ENCODE assay signal across 1 cellular context in genomic region chr9:94867281-94867841, GRCh38.
A peak's percentile ranks its signal among the peaks of the same experiment; 100 is the strongest.
TF ChIP-seq lines count a peak whose summit lies in the region.

No MANE protein-coding gene starts in this region.

TF ChIP-seq in HepG2, 621 proteins besides CTCF, POLR2A, EP300 and RAD21 (continued from another document and continues in another):
- TF ChIP-seq ZBTB44 (CRISPR knock-in tag; IDR thresholded peaks at IDR 0.05): no peak
- TF ChIP-seq ZBTB25 (CRISPR knock-in tag; IDR thresholded peaks at IDR 0.05): no peak
- no peak for TF ChIP-seq ZHX2 (IDR thresholded peaks at IDR 0.05; ENCODE audit: low read depth)
- no peak; the same call in 1 of the 2 replicates for TF ChIP-seq ZHX2 (CRISPR knock-in tag; IDR thresholded peaks at IDR 0.05; ENCODE audit: borderline replicate concordance)
- no peak for TF ChIP-seq ZC3H4 (CRISPR knock-in tag; IDR thresholded peaks at IDR 0.05; ENCODE audit: borderline replicate concordance)
- TF ChIP-seq SCMH1 (CRISPR knock-in tag; IDR thresholded peaks at IDR 0.05; ENCODE audit: borderline replicate concordance): no peak
- TF ChIP-seq ZSCAN20 (CRISPR knock-in tag; IDR thresholded peaks at IDR 0.05; ENCODE audit: borderline replicate concordance): no peak
- TF ChIP-seq PCBP2 (optimal IDR thresholded peaks at IDR 0.05; ENCODE audit: low read depth, low read length, poor library complexity, severe bottlenecking): no peak
- TF ChIP-seq ZNF569 (CRISPR knock-in tag; IDR thresholded peaks at IDR 0.05; ENCODE audit: borderline replicate concordance): no peak
- TF ChIP-seq TCF7 (IDR thresholded peaks at IDR 0.05; ENCODE audit: low read depth): no peak; the same call in 1 of the 2 replicates
- TF ChIP-seq THAP11 (CRISPR knock-in tag; IDR thresholded peaks at IDR 0.05): 0 out of 2 replicates have a peak, but pooled peaks have one; percentile 48
- TF ChIP-seq ZNF614 (CRISPR knock-in tag; IDR thresholded peaks at IDR 0.05; ENCODE audit: borderline replicate concordance): 0 out of 2 replicates have a peak, but pooled peaks have one; percentile 33
- TF ChIP-seq ASH2L (IDR thresholded peaks at IDR 0.05; ENCODE audit: insufficient read length, low read depth, low read length): peak; percentile 64
- peak; percentile 42; the same call in 1 of the 2 replicates for TF ChIP-seq ZNF710 (CRISPR knock-in tag; IDR thresholded peaks at IDR 0.05; ENCODE audit: borderline replicate concordance)
- peak; percentile 61; the same call in 1 of the 2 replicates for TF ChIP-seq DMAP1 (CRISPR knock-in tag; IDR thresholded peaks at IDR 0.05)
- no peak for TF ChIP-seq ZNF790 (CRISPR knock-in tag; IDR thresholded peaks at IDR 0.05; ENCODE audit: borderline replicate concordance)
- no peak for TF ChIP-seq ZNF776 (CRISPR knock-in tag; IDR thresholded peaks at IDR 0.05)
- peak; percentile 86; the same call in 1 of the 2 replicates for TF ChIP-seq ZNF292 (CRISPR knock-in tag; IDR thresholded peaks at IDR 0.05; ENCODE audit: borderline replicate concordance, low read depth)
- no peak for TF ChIP-seq ZNF512B (CRISPR knock-in tag; IDR thresholded peaks at IDR 0.05; ENCODE audit: borderline replicate concordance)
- no peak for TF ChIP-seq ATF7 (IDR thresholded peaks at IDR 0.05)
- TF ChIP-seq ATF7 (CRISPR knock-in tag; IDR thresholded peaks at IDR 0.05): no peak
- TF ChIP-seq SATB2 (CRISPR knock-in tag; IDR thresholded peaks at IDR 0.05): no peak
- TF ChIP-seq ZFYVE20 (CRISPR knock-in tag; IDR thresholded peaks at IDR 0.05; ENCODE audit: borderline replicate concordance, low read depth): no peak
- TF ChIP-seq UBTF (CRISPR knock-in tag; IDR thresholded peaks at IDR 0.05): no peak
- no peak for TF ChIP-seq HHEX (CRISPR knock-in tag; IDR thresholded peaks at IDR 0.05)
- TF ChIP-seq ARID5B (CRISPR knock-in tag; IDR thresholded peaks at IDR 0.05): peak; percentile 95
- peak; percentile 80 for TF ChIP-seq POGZ (CRISPR knock-in tag; IDR thresholded peaks at IDR 0.05)
- no peak for TF ChIP-seq ZBTB1 (CRISPR knock-in tag; IDR thresholded peaks at IDR 0.05; ENCODE audit: borderline replicate concordance)
- TF ChIP-seq MAZ (IDR thresholded peaks at IDR 0.05; ENCODE audit: borderline replicate concordance, low read depth, low read length): no peak
- no peak for TF ChIP-seq MAZ (CRISPR knock-in tag; IDR thresholded peaks at IDR 0.05; ENCODE audit: low read depth)
- no peak for TF ChIP-seq DMTF1 (CRISPR knock-in tag; IDR thresholded peaks at IDR 0.05)
- TF ChIP-seq SKI (IDR thresholded peaks at IDR 0.05; ENCODE audit: partially characterized antibody): peak; percentile 97
- TF ChIP-seq ZSCAN31 (CRISPR knock-in tag; IDR thresholded peaks at IDR 0.05; ENCODE audit: low read depth): 0 out of 2 replicates have a peak, but pooled peaks have one; percentile 36
